ENCODE assay signal across 15 cellular contexts in genomic region chr3:100003609-100004503, GRCh38.
DNase-seq lines count a peak whose midpoint lies in the region; ATAC-seq and TF ChIP-seq lines count a peak whose summit lies in the region.
"Had no signal": no experiment of that assay in that cellular context is flagged by ENCODE, and none has a peak within 500 bp of the region (broad histone marks: within the 10 kb centered on the region; RNA-seq: fewer than 3 reads in every experiment).

No MANE protein-coding gene starts in this region.

- no peaks in the 10 kb centered on the region for H3K27me3 ChIP-seq in dorsolateral prefrontal cortex
- H3K27me3 ChIP-seq: BLaER1 treated with 17β-estradiol and CSF1 and Interleukin-3, amounts not matched to agents 10 nM and 100 nM had no signal

- peak; percentile 61 for ATAC-seq in GM19463 (IDR thresholded peaks at IDR 0.05; ENCODE audit: unreplicated experiment)
- no peak for ATAC-seq in GM18909 (IDR thresholded peaks at IDR 0.05; ENCODE audit: poor library complexity, unreplicated experiment)

- H3K27me3 Mint-ChIP-seq in activated T-helper 2 cell treated with anti-CD3 and anti-CD28 coated beads, Interferon-gamma antibody, Interleukin-2, Interleukin-4, amounts not matched to agents 10 μg/mL and 5 μg/mL and 100 μg/mL, durations not matched to agents 14 hours and 24 hours and 36 hours (ENCODE audit: low read depth) = no peaks in the 10 kb centered on the region
- no peaks in the 10 kb centered on the region for H3K27me3 Mint-ChIP-seq in nephron (ENCODE audit: low read depth)

- H3K27ac ChIP-seq in dorsolateral prefrontal cortex = peak overlapping the region in 3 of 59 donors; percentile 21 to 35 (median 32)
- H3K27ac ChIP-seq: BLaER1 treated with 17β-estradiol and CSF1 and Interleukin-3, amounts not matched to agents 10 nM and 100 nM had no signal

- peak overlapping the region; percentile 38 for H3K27ac Mint-ChIP-seq in activated T-helper 2 cell treated with anti-CD3 and anti-CD28 coated beads, Interferon-gamma antibody, Interleukin-2, Interleukin-4, amounts not matched to agents 10 μg/mL and 5 μg/mL and 100 μg/mL, durations not matched to agents 14 hours and 24 hours and 36 hours
- peak overlapping the region; percentile 4 to 77 (median 32) for H3K27ac Mint-ChIP-seq in nephron

- peak; percentile 11 for DNase-seq in GM12865 (ENCODE audit: low read depth)
- DNase-seq in activated T-helper 2 cell treated with anti-CD3 and anti-CD28 coated beads, Interferon-gamma antibody, Interleukin-2, Interleukin-4, amounts not matched to agents 10 μg/mL and 5 μg/mL and 100 μg/mL, durations not matched to agents 14 hours and 24 hours and 36 hours (ENCODE audit: low spot score) = no peak
- DNase-seq in NCI-H1105 (lab: John Stamatoyannopoulos, UW) = no peak
- no peak for DNase-seq in dorsolateral prefrontal cortex
- DNase-seq: activated CD4-positive, alpha-beta T cell treated with anti-CD3 and anti-CD28 coated beads for 4 hours; activated T-cell treated with anti-CD3 and anti-CD28 coated beads for 4 hours; GOT3; Karpas-422; NCI-H187 treated with DMSO at 0.1 percent for 48 hours; T-helper 9 cell had no signal

- H3K36me3 Mint-ChIP-seq in activated T-helper 2 cell treated with anti-CD3 and anti-CD28 coated beads, Interferon-gamma antibody, Interleukin-2, Interleukin-4, amounts not matched to agents 10 μg/mL and 5 μg/mL and 100 μg/mL, durations not matched to agents 14 hours and 24 hours and 36 hours (ENCODE audit: low read depth) = peaks cover 12% of the 10 kb centered on the region
- H3K36me3 Mint-ChIP-seq in nephron (ENCODE audit: low read depth) = no peaks in the 10 kb centered on the region
- H3K36me3 Mint-ChIP-seq: activated naive CD4-positive, alpha-beta T cell treated with anti-CD3 and anti-CD28 coated beads, Interleukin-2, amount 50 U/mL, for 72 hours had no signal

- H3K4me3 ChIP-seq in GM12865 (ENCODE audit: low read depth, low read length) (no peak overlapping the region), dorsolateral prefrontal cortex (no peak overlapping the region)
- H3K4me3 ChIP-seq: BLaER1 treated with 17β-estradiol and CSF1 and Interleukin-3, amounts not matched to agents 10 nM and 100 nM had no signal

- H3K4me1 Mint-ChIP-seq in activated T-helper 2 cell treated with anti-CD3 and anti-CD28 coated beads, Interferon-gamma antibody, Interleukin-2, Interleukin-4, amounts not matched to agents 10 μg/mL and 5 μg/mL and 100 μg/mL, durations not matched to agents 14 hours and 24 hours and 36 hours (ENCODE audit: low read depth) = peaks cover 29% of the 10 kb centered on the region
- peaks cover 45% of the 10 kb centered on the region for H3K4me1 Mint-ChIP-seq in nephron

- intact Hi-C loops in activated T-helper 2 cell treated with anti-CD3 and anti-CD28 coated beads, Interferon-gamma antibody, Interleukin-2, Interleukin-4, amounts not matched to agents 10 μg/mL and 5 μg/mL and 100 μg/mL, durations not matched to agents 14 hours and 24 hours and 36 hours (cut with micrococcal nuclease) = no loop called here
- intact Hi-C loops in dorsolateral prefrontal cortex (cut with DNase I) = no loop called here

- peaks cover 3% of the 10 kb centered on the region for H3K9me3 Mint-ChIP-seq in activated T-helper 2 cell treated with anti-CD3 and anti-CD28 coated beads, Interferon-gamma antibody, Interleukin-2, Interleukin-4, amounts not matched to agents 10 μg/mL and 5 μg/mL and 100 μg/mL, durations not matched to agents 14 hours and 24 hours and 36 hours
- peaks cover under 1% of the 10 kb centered on the region for H3K9me3 Mint-ChIP-seq in nephron

- no peak overlapping the region for H3K4me3 Mint-ChIP-seq in activated T-helper 2 cell treated with anti-CD3 and anti-CD28 coated beads, Interferon-gamma antibody, Interleukin-2, Interleukin-4, amounts not matched to agents 10 μg/mL and 5 μg/mL and 100 μg/mL, durations not matched to agents 14 hours and 24 hours and 36 hours (ENCODE audit: low read depth)
- no peak overlapping the region for H3K4me3 Mint-ChIP-seq in nephron

- TF ChIP-seq CTCF in GM12865 (IDR thresholded peaks at IDR 0.05; ENCODE audit: insufficient read depth, low read depth, low read length, missing control alignments) (no peak), nephron (IDR thresholded peaks at IDR 0.05; ENCODE audit: unreplicated experiment in 3 of 3) (no peak), dorsolateral prefrontal cortex (IDR thresholded peaks at IDR 0.05 in 54 of 56, conservative IDR thresholded peaks at IDR 0.05 in 2 of 56; ENCODE audit: low read depth in 1 of 56, partially characterized antibody in 56 of 56) (no peak)
